ENCODE assay signal across 20 cellular contexts in genomic region chr6:88584581-88584980, GRCh38.
DNase-seq lines count a peak whose midpoint lies in the region; ATAC-seq, FAIRE-seq and TF ChIP-seq lines count a peak whose summit lies in the region.
"Had no signal": no experiment of that assay in that cellular context is flagged by ENCODE, and none has a peak within 500 bp of the region (broad histone marks: within the 10 kb centered on the region; RNA-seq: fewer than 3 reads in every experiment).

No MANE protein-coding gene starts in this region.

- H4K20me1 ChIP-seq in GM23338 (replicated peaks; ENCODE audit: insufficient read depth) (no peaks in the 10 kb centered on the region), H1 (replicated peaks in 1 of 2; ENCODE audit: control insufficient read depth in 1 of 2, insufficient read depth in 2 of 2, low read length in 2 of 2) (no peaks in the 10 kb centered on the region)
- H4K20me1 ChIP-seq: BLaER1 had no signal

- WGBS in adrenal gland, 4 donors, result 31 to 62% (median 42%) methylated on average over 2 of the region's 2 CpGs
- WGBS in H1 (ENCODE audit: extremely low coverage in 1 of 2, insufficient coverage in 1 of 2, insufficient read length in 1 of 2, insufficient replicate concordance in 2 of 2, low coverage in 1 of 2, low lambda C conversion rate in 2 of 2, missing lambda C conversion rate in 1 of 2), 2 experiments, result 64% methylated on average over 2 of the region's 2 CpGs; no CpG with 5 or more reads in 1 of the 2 experiments

- H3K18ac ChIP-seq in H1 (ENCODE audit: extremely low read depth, low read length), result no peak overlapping the region; the same call in 1 of the 2 replicates

- H3K4me1 Mint-ChIP-seq in GM23338, result peaks cover 24% of the 10 kb centered on the region
- no peaks in the 10 kb centered on the region for H3K4me1 Mint-ChIP-seq in activated CD4-positive, alpha-beta T cell treated with anti-CD3 and anti-CD28 coated beads, Interleukin-2, amount 10 ng/mL, durations not matched to agents 24 days and 14 days
- H3K4me1 Mint-ChIP-seq: CD8-positive, alpha-beta memory T cell had no signal

- no peaks in the 10 kb centered on the region for H3K23me2 ChIP-seq in H1 (ENCODE audit: low read depth, low read length)

- peak overlapping the region; percentile 54; the same call in 1 of the 2 replicates for H2BK12ac ChIP-seq in H1 (ENCODE audit: low read depth, low read length)

- no peak for DNase-seq in GM23338 (ENCODE audit: low spot score)
- DNase-seq in adrenal gland, result peak; percentile 56 to 82 (median 78)
- no peak for DNase-seq in H1 (ENCODE audit: low read depth in 1 of 2, low spot score in 2 of 2)
- DNase-seq in activated CD4-positive, alpha-beta T cell treated with anti-CD3 and anti-CD28 coated beads, Interleukin-2, amount 10 ng/mL, durations not matched to agents 24 days and 14 days, result no peak
- no peak for DNase-seq in NCI-H128 (lab: John Stamatoyannopoulos, UW; ENCODE audit: unreplicated experiment)
- no peak for DNase-seq in left ventricle myocardium inferior
- DNase-seq: CD8-positive, alpha-beta memory T cell; DND-41; GDM1; KG1; NCI-H1048; NCI-H146; NCI-H2081 treated with DMSO at 0.1 percent for 48 hours; NCI-H526 treated with DMSO at 0.1 percent for 48 hours; PC-3; SJCRH30 had no signal

- H3K36me3 Mint-ChIP-seq in GM23338 (ENCODE audit: low read depth), result peaks cover 8% of the 10 kb centered on the region; the same call in 2 of the 3 replicates
- no peaks in the 10 kb centered on the region for H3K36me3 Mint-ChIP-seq in activated CD4-positive, alpha-beta T cell treated with anti-CD3 and anti-CD28 coated beads, Interleukin-2, amount 10 ng/mL, durations not matched to agents 24 days and 14 days (ENCODE audit: low read depth)
- H3K36me3 Mint-ChIP-seq: CD8-positive, alpha-beta memory T cell had no signal

- no peaks in the 10 kb centered on the region for H3K79me1 ChIP-seq in H1 (ENCODE audit: low read depth, low read length)

- H3K36me3 ChIP-seq in GM23338 (ENCODE audit: insufficient read depth) (no peaks in the 10 kb centered on the region), adrenal gland (replicated peaks in 1 of 2) (no peaks in the 10 kb centered on the region), H1 (ENCODE audit: control insufficient read depth in 2 of 4, insufficient read depth in 4 of 4, low read length in 3 of 4) (no peaks in the 10 kb centered on the region), left ventricle myocardium inferior (no peaks in the 10 kb centered on the region)
- H3K36me3 ChIP-seq: BLaER1, SJCRH30 had no signal

- no peak overlapping the region for H4K91ac ChIP-seq in H1 (replicated peaks; ENCODE audit: insufficient read length, low read length)

- no peak overlapping the region for H2AK5ac ChIP-seq in H1 (ENCODE audit: low read depth, low read length)

- H3K4me3 ChIP-seq in GM23338 (no peak overlapping the region), adrenal gland (no peak overlapping the region), H1 (ENCODE audit: extremely low read depth in 1 of 4, insufficient read depth in 2 of 4, low read depth in 3 of 4, low read length in 4 of 4) (no peak overlapping the region), left ventricle myocardium inferior (no peak overlapping the region)
- H3K4me3 ChIP-seq: BLaER1, GM12878, SJCRH30 had no signal

- no peaks in the 10 kb centered on the region for H3F3A ChIP-seq in GM23338 (replicated peaks; ENCODE audit: low read depth)

- H3K23ac ChIP-seq in H1 (ENCODE audit: insufficient read length), result no peak overlapping the region

- no peak overlapping the region for H2BK120ac ChIP-seq in H1 (replicated peaks; ENCODE audit: low read depth, low read length)

- H3K56ac ChIP-seq in H1 (replicated peaks; ENCODE audit: insufficient read length, low read depth, low read length), result no peak overlapping the region

- H2BK15ac ChIP-seq in H1 (ENCODE audit: low read length), result no peak overlapping the region

- ATAC-seq in GM23338, result no peak
- ATAC-seq: GM12878, HepG2, PC-3 had no signal

- CTCF ChIA-PET in H1 (lab: Charles Lee; ENCODE audit: partially characterized antibody), result interaction anchor here (1.0 to 1.4 kb wide), 4 partner anchors 9 to 286 kb away, joined by 3 to 4 read pairs (median 3); no protein-coding TSS in a partner anchor

- H3K27ac ChIP-seq in GM23338 (ENCODE audit: low read depth), result no peak overlapping the region
- peak overlapping the region in 4 of 5 donors; percentile 31 to 57 (median 38) for H3K27ac ChIP-seq in adrenal gland
- no peak overlapping the region for H3K27ac ChIP-seq in H1 (ENCODE audit: low read depth, low read length)
- H3K27ac ChIP-seq in temporal lobe (ENCODE audit: low read depth, low read length), result peak overlapping the region; percentile 45
- no peak overlapping the region for H3K27ac ChIP-seq in left ventricle myocardium inferior (replicated peaks)
- H3K27ac ChIP-seq: BLaER1, SJCRH30 had no signal

- POLR2A ChIA-PET in H1 (lab: Charles Lee; ENCODE audit: partially characterized antibody), result no interaction called here

- FAIRE-seq in H1 (lab: Jason Lieb, UNC), result no peak
- FAIRE-seq: GM12878, HepG2 had no signal

- H3K9me2 ChIP-seq in GM23338 (ENCODE audit: insufficient read depth), result 0 out of 2 replicates have a peak, but pooled peaks cover 4% of the 10 kb centered on the region

- no peak overlapping the region for H4K8ac ChIP-seq in H1 (ENCODE audit: extremely low read depth, insufficient read depth, low read length)

- H2BK5ac ChIP-seq in H1 (ENCODE audit: low read depth, low read length), result no peak overlapping the region

- H3K4me1 ChIP-seq in GM23338 (ENCODE audit: insufficient read depth) (peaks cover 13% of the 10 kb centered on the region), adrenal gland (replicated peaks in 1 of 2) (peaks cover 14 to 15% of the 10 kb centered on the region in 2 donors), H1 (replicated peaks in 1 of 4; ENCODE audit: control insufficient read depth in 3 of 4, insufficient read depth in 4 of 4, low read length in 3 of 4) (peaks cover 0 to 9% (median 5%) of the 10 kb centered on the region in 4 experiments; a peak in 4 of 7 replicates), left ventricle myocardium inferior (no peaks in the 10 kb centered on the region)
- H3K4me1 ChIP-seq: SJCRH30 had no signal

- TF ChIP-seq CTCF in GM23338 (conservative IDR thresholded peaks at IDR 0.05; ENCODE audit: low read depth in 2 of 2) (no peak), adrenal gland (IDR thresholded peaks at IDR 0.05) (no peak), H1 (IDR thresholded peaks at IDR 0.05; ENCODE audit: control extremely low read depth in 1 of 3, insufficient read depth in 1 of 3, low read depth in 1 of 3, low read length in 3 of 3) (no peak), left ventricle myocardium inferior (IDR thresholded peaks at IDR 0.05; ENCODE audit: borderline replicate concordance) (no peak)

- H3K4me3 Mint-ChIP-seq in GM23338, result no peak overlapping the region
- H3K4me3 Mint-ChIP-seq in activated CD4-positive, alpha-beta T cell treated with anti-CD3 and anti-CD28 coated beads, Interleukin-2, amount 10 ng/mL, durations not matched to agents 24 days and 14 days, result no peak overlapping the region
- H3K4me3 Mint-ChIP-seq: CD8-positive, alpha-beta memory T cell had no signal

- no peak overlapping the region for H3K14ac ChIP-seq in H1 (ENCODE audit: insufficient read length)

- H2AFZ ChIP-seq in GM23338, result peak overlapping the region; percentile 93
- H2AFZ ChIP-seq in H1 (ENCODE audit: low read length), result peak overlapping the region; percentile 91; the same call in 1 of the 2 replicates

- intact Hi-C loops in adrenal gland (cut with DNase I) (no loop called here), left ventricle myocardium inferior (cut with micrococcal nuclease) (no loop called here)
- intact Hi-C loops in activated CD4-positive, alpha-beta T cell treated with anti-CD3 and anti-CD28 coated beads, Interleukin-2, amount 10 ng/mL, durations not matched to agents 24 days and 14 days (cut with micrococcal nuclease), result loop anchor here (5.0 kb wide), 1 partner anchor 1447 kb away; no protein-coding TSS in a partner anchor

- H3K9me3 Mint-ChIP-seq in GM23338, result peaks cover 9% of the 10 kb centered on the region; the same call in 2 of the 3 replicates
- peaks cover 9% of the 10 kb centered on the region for H3K9me3 Mint-ChIP-seq in activated CD4-positive, alpha-beta T cell treated with anti-CD3 and anti-CD28 coated beads, Interleukin-2, amount 10 ng/mL, durations not matched to agents 24 days and 14 days

- H3K4ac ChIP-seq in H1 (replicated peaks; ENCODE audit: insufficient read length, low read depth, low read length), result no peak overlapping the region

- TF ChIP-seq EP300 in H1 (IDR thresholded peaks at IDR 0.05; ENCODE audit: borderline replicate concordance in 1 of 2, low read depth in 2 of 2, low read length in 2 of 2), result no peak

- peak overlapping the region; percentile 65 for H3K4me2 ChIP-seq in GM23338
- H3K4me2 ChIP-seq in H1 (ENCODE audit: insufficient read depth in 1 of 2, low read depth in 2 of 2, low read length in 2 of 2), result 0 out of 4 replicates have a peak overlapping the region, but pooled peaks of 1 of the 2 experiments have one; percentile 9
- H3K4me2 ChIP-seq: BLaER1 had no signal

- peak in 1 of 2 donors; percentile 6 for TF ChIP-seq POLR2A in adrenal gland (IDR thresholded peaks at IDR 0.05)
- TF ChIP-seq POLR2A in H1 (IDR thresholded peaks at IDR 0.05; ENCODE audit: control extremely low read depth in 1 of 2, low read depth in 2 of 2, low read length in 2 of 2), result no peak

- no peaks in the 10 kb centered on the region for H3K27me3 ChIP-seq in GM23338 (ENCODE audit: insufficient read depth)
- no peaks in the 10 kb centered on the region for H3K27me3 ChIP-seq in adrenal gland
- H3K27me3 ChIP-seq in H1 (replicated peaks in 1 of 4; ENCODE audit: control insufficient read depth in 3 of 4, extremely low read depth in 1 of 4, insufficient read depth in 3 of 4, low read length in 3 of 4), result no peaks in the 10 kb centered on the region
- H3K27me3 ChIP-seq in left ventricle myocardium inferior (ENCODE audit: low read depth), result peaks cover 59% of the 10 kb centered on the region
- H3K27me3 ChIP-seq: BLaER1, SJCRH30 had no signal

- peaks cover 2% of the 10 kb centered on the region for H3K27me3 Mint-ChIP-seq in GM23338 (ENCODE audit: insufficient read depth, low read depth, poor library complexity)
- peaks cover 7% of the 10 kb centered on the region for H3K27me3 Mint-ChIP-seq in activated CD4-positive, alpha-beta T cell treated with anti-CD3 and anti-CD28 coated beads, Interleukin-2, amount 10 ng/mL, durations not matched to agents 24 days and 14 days

- H2BK20ac ChIP-seq in H1 (ENCODE audit: low read length), result no peak overlapping the region

- no peak for TF ChIP-seq RAD21 in H1 (IDR thresholded peaks at IDR 0.05 in 1 of 2, conservative IDR thresholded peaks at IDR 0.05 in 1 of 2; ENCODE audit: low read depth in 2 of 2, low read length in 2 of 2)

- H3K27ac Mint-ChIP-seq in GM23338, result no peak overlapping the region
- H3K27ac Mint-ChIP-seq in activated CD4-positive, alpha-beta T cell treated with anti-CD3 and anti-CD28 coated beads, Interleukin-2, amount 10 ng/mL, durations not matched to agents 24 days and 14 days, result no peak overlapping the region
- H3K27ac Mint-ChIP-seq: CD8-positive, alpha-beta memory T cell had no signal

- H4K5ac ChIP-seq in H1 (ENCODE audit: insufficient read length, low read depth, low read length), result no peak overlapping the region

- no peak overlapping the region for H3K9ac ChIP-seq in H1 (replicated peaks in 1 of 4; ENCODE audit: extremely low read depth in 1 of 4, low read depth in 3 of 4, low read length in 3 of 4)
- H3K9ac ChIP-seq: BLaER1 had no signal

- H3K9me3 ChIP-seq in adrenal gland (replicated peaks in 1 of 3) (peaks cover 0 to 5% (median 0%) of the 10 kb centered on the region in 3 donors), H1 (ENCODE audit: insufficient read depth in 2 of 2, low read depth in 1 of 2, low read length in 1 of 2) (no peaks in the 10 kb centered on the region), left ventricle myocardium inferior (replicated peaks) (peaks cover 21% of the 10 kb centered on the region)
- H3K9me3 ChIP-seq: SJCRH30 had no signal

- H3K79me2 ChIP-seq in GM23338 (replicated peaks; ENCODE audit: insufficient read depth) (no peaks in the 10 kb centered on the region), H1 (ENCODE audit: control insufficient read depth in 1 of 2, insufficient read depth in 2 of 2, low read length in 2 of 2) (no peaks in the 10 kb centered on the region)

Comparison
In these comparisons a context has a peak if more than half of its experiments do, and no peak if none do; other contexts are left out.
1. DNase-seq: peak in adrenal gland (7 of 7); none in GM23338 (single experiment), H1 (0 of 2), activated CD4-positive, alpha-beta T cell treated with anti-CD3 and anti-CD28 coated beads, Interleukin-2, amount 10 ng/mL, durations not matched to agents 24 days and 14 days (single experiment), NCI-H128 (single experiment) and left ventricle myocardium inferior (single experiment).
2. H3K27ac ChIP-seq: peak in adrenal gland (4 of 5) and temporal lobe (single experiment); none in GM23338 (single experiment), H1 (single experiment) and left ventricle myocardium inferior (single experiment).